Comparison of ENCODE assay signal across 33 cellular contexts in the genomic region with DNA sequence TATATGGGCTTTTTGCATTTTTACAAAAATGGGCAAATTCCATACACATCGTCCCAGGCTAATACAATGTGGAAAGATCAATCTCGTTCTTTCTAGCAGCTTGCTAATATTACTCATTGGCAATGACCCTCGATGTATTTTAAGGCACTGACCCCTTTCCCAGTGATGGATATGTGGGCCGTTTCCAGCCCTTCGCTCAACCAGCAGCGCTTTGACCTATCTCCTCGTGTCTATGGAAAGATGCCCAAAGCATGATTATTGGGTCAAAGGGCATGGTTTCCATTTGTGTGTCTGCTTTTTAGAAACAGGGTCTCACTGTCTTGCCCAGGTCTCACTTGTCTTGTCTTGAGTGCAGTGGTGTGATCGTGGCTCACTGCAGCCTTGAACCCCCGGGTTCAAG.
"Had no signal": no experiment of that assay in that cellular context is flagged by ENCODE, and none has a peak within 500 bp of the region (broad histone marks: within the 10 kb centered on the region; RNA-seq: fewer than 3 reads in every experiment).

No MANE protein-coding gene starts in this region.

- DNase-seq: activated CD4-positive, alpha-beta memory T cell treated with anti-CD3 and anti-CD28 coated beads, Interleukin-2, amount 10 ng/mL, durations not matched to agents 7 days and 5 days; activated CD4-positive, alpha-beta T cell treated with anti-CD3 and anti-CD28 coated beads for 1 hour; activated CD4-positive, alpha-beta T cell treated with anti-CD3 and anti-CD28 coated beads for 4 hours; activated CD4-positive, alpha-beta T cell treated with anti-CD3 and anti-CD28 coated beads, Interleukin-2, amount 10 ng/mL, durations not matched to agents 7 days and 5 days; activated CD4-positive, alpha-beta T cell treated with anti-CD3 and anti-CD28 coated beads, Interleukin-2, amount 50 U/mL, for 4 hours; activated CD4-positive, CD25-positive, alpha-beta regulatory T cell; activated CD8-positive, alpha-beta memory T cell treated with anti-CD3 and anti-CD28 coated beads, Interleukin-2, amount 50 U/mL, for 48 hours; activated gamma-delta T cell; activated naive CD4-positive, alpha-beta T cell; activated naive CD4-positive, alpha-beta T cell treated with anti-CD3 and anti-CD28 coated beads, Interleukin-2, amount 10 ng/mL, durations not matched to agents 7 days and 5 days; activated naive CD8-positive, alpha-beta T cell treated with anti-CD3 and anti-CD28 coated beads, Interleukin-2, amount 10 ng/mL, durations not matched to agents 7 days and 5 days; activated T-cell treated with anti-CD3 and anti-CD28 coated beads for 4 hours; activated T-cell treated with anti-CD3 and anti-CD28 coated beads, Interleukin-2, amount 50 U/mL, for 24 hours; activated T-cell treated with anti-CD3 and anti-CD28 coated beads, Interleukin-2, amount 50 U/mL, for 72 hours; central memory CD4-positive, alpha-beta T cell; cerebellar nuclear complex; colonic mucosa; effector CD8-positive, alpha-beta T cell; esophagus squamous epithelium; foreskin melanocyte; T-helper 1 cell; T-helper 17 cell; T1000; WERI-Rb-1 had no signal

- H3K4me1 Mint-ChIP-seq: activated CD4-positive, alpha-beta memory T cell treated with anti-CD3 and anti-CD28 coated beads, Interleukin-2, amount 10 ng/mL, durations not matched to agents 7 days and 5 days; activated CD4-positive, alpha-beta T cell treated with anti-CD3 and anti-CD28 coated beads, Interleukin-2, amount 10 ng/mL, durations not matched to agents 7 days and 5 days; activated naive CD4-positive, alpha-beta T cell treated with anti-CD3 and anti-CD28 coated beads, Interleukin-2, amount 10 ng/mL, durations not matched to agents 7 days and 5 days; activated naive CD8-positive, alpha-beta T cell treated with anti-CD3 and anti-CD28 coated beads, Interleukin-2, amount 10 ng/mL, durations not matched to agents 7 days and 5 days; brain; T-helper 17 cell had no signal

- H3K4me1 ChIP-seq: ascending aorta, breast epithelium, colonic mucosa had no signal

- H3K4me3 Mint-ChIP-seq: activated CD4-positive, alpha-beta memory T cell treated with anti-CD3 and anti-CD28 coated beads, Interleukin-2, amount 10 ng/mL, durations not matched to agents 7 days and 5 days; activated CD4-positive, alpha-beta T cell treated with anti-CD3 and anti-CD28 coated beads, Interleukin-2, amount 10 ng/mL, durations not matched to agents 7 days and 5 days; activated naive CD4-positive, alpha-beta T cell treated with anti-CD3 and anti-CD28 coated beads, Interleukin-2, amount 10 ng/mL, durations not matched to agents 7 days and 5 days; activated naive CD8-positive, alpha-beta T cell treated with anti-CD3 and anti-CD28 coated beads, Interleukin-2, amount 10 ng/mL, durations not matched to agents 7 days and 5 days; activated T-cell treated with anti-CD3 and anti-CD28 coated beads, Interleukin-2, amount 50 U/mL, for 24 hours; activated T-cell treated with anti-CD3 and anti-CD28 coated beads, Interleukin-2, amount 50 U/mL, for 72 hours; brain; T-helper 17 cell; T-helper 2 cell treated with Interferon-gamma antibody and Interleukin-4, amounts not matched to agents 5 μg/mL and 100 μg/mL, for 36 hours had no signal

- FAIRE-seq: endometrium, endothelial cell of umbilical vein had no signal

- H3K27me3 ChIP-seq: ascending aorta, breast epithelium, cardiac muscle cell, colonic mucosa, esophagus squamous epithelium had no signal

- H3K9me3 ChIP-seq: ascending aorta, colonic mucosa, esophagus squamous epithelium had no signal

- H3K36me3 ChIP-seq: ascending aorta, breast epithelium, cardiac muscle cell, colonic mucosa, esophagus squamous epithelium, WERI-Rb-1 had no signal

- H3K4me3 ChIP-seq: ascending aorta, breast epithelium, cardiac muscle cell, colonic mucosa, esophagus squamous epithelium had no signal

- H3K27ac Mint-ChIP-seq: activated CD4-positive, alpha-beta memory T cell treated with anti-CD3 and anti-CD28 coated beads, Interleukin-2, amount 10 ng/mL, durations not matched to agents 7 days and 5 days; activated CD4-positive, alpha-beta T cell treated with anti-CD3 and anti-CD28 coated beads, Interleukin-2, amount 10 ng/mL, durations not matched to agents 7 days and 5 days; activated naive CD4-positive, alpha-beta T cell treated with anti-CD3 and anti-CD28 coated beads, Interleukin-2, amount 10 ng/mL, durations not matched to agents 7 days and 5 days; activated naive CD4-positive, alpha-beta T cell treated with anti-CD3 and anti-CD28 coated beads, Interleukin-2, amount 50 U/mL, for 72 hours; activated naive CD8-positive, alpha-beta T cell treated with anti-CD3 and anti-CD28 coated beads, Interleukin-2, amount 10 ng/mL, durations not matched to agents 7 days and 5 days; activated T-cell treated with anti-CD3 and anti-CD28 coated beads, Interleukin-2, amount 50 U/mL, for 24 hours; activated T-cell treated with anti-CD3 and anti-CD28 coated beads, Interleukin-2, amount 50 U/mL, for 72 hours; brain; T-helper 17 cell; T-helper 2 cell treated with Interferon-gamma antibody and Interleukin-4, amounts not matched to agents 5 μg/mL and 100 μg/mL, for 36 hours had no signal

- H3K27me3 Mint-ChIP-seq: T-helper 17 cell had no signal

- H3K36me3 Mint-ChIP-seq: activated naive CD8-positive, alpha-beta T cell treated with anti-CD3 and anti-CD28 coated beads, Interleukin-2, amount 10 ng/mL, durations not matched to agents 7 days and 5 days had no signal

- H3K27ac ChIP-seq: ascending aorta, breast epithelium, cardiac muscle cell, colonic mucosa, epithelial cell of prostate, esophagus squamous epithelium, WERI-Rb-1 had no signal

- ATAC-seq: activated naive CD4-positive, alpha-beta T cell treated with anti-CD3 and anti-CD28 coated beads, Interleukin-2, amount 50 U/mL, for 72 hours; activated T-cell treated with anti-CD3 and anti-CD28 coated beads, Interleukin-2, amount 50 U/mL, for 72 hours; T-helper 17 cell had no signal
